ENCODE assay signal across 13 cellular contexts in genomic region chr14:98993818-98994217, GRCh38.
"Had no signal": no experiment of that assay in that cellular context is flagged by ENCODE, and none has a peak within 500 bp of the region (broad histone marks: within the 10 kb centered on the region; RNA-seq: fewer than 3 reads in every experiment).

No MANE protein-coding gene starts in this region.

- H3K36me3 ChIP-seq: colonic mucosa, left lung, SJCRH30, thoracic aorta, upper lobe of right lung had no signal

- H3K36me3 Mint-ChIP-seq: brain had no signal

- H3K27me3 Mint-ChIP-seq: activated T-cell treated with anti-CD3 and anti-CD28 coated beads, Interleukin-2, amount 50 U/mL, for 24 hours had no signal

- H3K27me3 ChIP-seq: colonic mucosa, left lung, SJCRH30, upper lobe of right lung had no signal

- ATAC-seq: left lung, upper lobe of right lung had no signal

- H3K27ac ChIP-seq: colonic mucosa, left lung, SJCRH30, thoracic aorta, upper lobe of right lung had no signal

- DNase-seq: activated CD4-positive, CD25-positive, alpha-beta regulatory T cell treated with anti-CD3 and anti-CD28 coated beads, Interleukin-2, amount 50 U/mL, for 72 hours; activated T-cell treated with anti-CD3 and anti-CD28 coated beads, Interleukin-2, amount 50 U/mL, for 24 hours; central memory CD4-positive, alpha-beta T cell; colonic mucosa; kidney; left lung; mammary epithelial cell; SJCRH30; stimulated activated CD4-positive, alpha-beta T cell treated with anti-CD3 and anti-CD28 coated beads, Interleukin-1b, Interleukin-23, amount 100 ng/mL, for 48 hours; T1000; upper lobe of right lung had no signal

- H3K4me3 ChIP-seq: colonic mucosa, left lung, SJCRH30, thoracic aorta, upper lobe of right lung had no signal

- H3K4me1 Mint-ChIP-seq: brain had no signal

- H3K4me3 Mint-ChIP-seq: activated T-cell treated with anti-CD3 and anti-CD28 coated beads, Interleukin-2, amount 50 U/mL, for 24 hours; brain had no signal

- H3K4me1 ChIP-seq: colonic mucosa, left lung, SJCRH30, upper lobe of right lung had no signal

- H3K9me3 Mint-ChIP-seq: activated T-cell treated with anti-CD3 and anti-CD28 coated beads, Interleukin-2, amount 50 U/mL, for 24 hours had no signal

- H3K27ac Mint-ChIP-seq: brain had no signal

- H3K9me3 ChIP-seq: colonic mucosa, left lung, SJCRH30, thoracic aorta, upper lobe of right lung had no signal
